29 cellular contexts compared by ENCODE assay signal in the genomic region with DNA sequence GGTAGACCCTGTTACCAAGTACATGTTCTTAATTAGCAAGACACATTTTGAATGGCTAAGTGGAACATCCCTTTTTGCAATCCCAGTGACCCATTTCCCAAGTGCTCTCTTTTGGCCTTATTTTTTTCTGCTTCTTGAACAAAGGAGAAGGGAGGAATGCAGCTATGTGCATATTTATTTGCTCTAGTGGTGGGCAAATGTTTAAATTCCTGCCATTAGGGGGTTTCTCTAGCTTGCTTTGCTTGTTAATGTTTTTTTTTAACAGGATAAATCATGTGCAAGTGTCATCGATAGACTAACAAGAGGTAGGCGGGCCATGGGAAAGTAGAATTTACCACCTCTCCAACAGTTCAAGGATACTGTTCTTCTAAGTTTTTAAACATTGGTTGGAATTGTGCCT.
DNase-seq lines count a peak whose midpoint lies in the region; ATAC-seq and TF ChIP-seq lines count a peak whose summit lies in the region.
"Had no signal": no experiment of that assay in that cellular context is flagged by ENCODE, and none has a peak within 500 bp of the region (broad histone marks: within the 10 kb centered on the region; RNA-seq: fewer than 3 reads in every experiment).

No MANE protein-coding gene starts in this region.

- WGBS in ovary, 3 donors = 26 to 46% (median 37%) methylated on average over 2 of the region's 2 CpGs

- H3K27ac ChIP-seq in GM23338 (ENCODE audit: low read depth) (no peak overlapping the region), ovary (peak overlapping the region in 1 of 2 donors; percentile 74)
- H3K27ac ChIP-seq: BLaER1 treated with 17β-estradiol and CSF1 and Interleukin-3, amounts not matched to agents 10 nM and 100 nM; epithelial cell of prostate; heart right ventricle; tibial nerve had no signal

- no peaks in the 10 kb centered on the region for H3F3A ChIP-seq in GM23338 (replicated peaks; ENCODE audit: low read depth)

- H3K4me1 Mint-ChIP-seq in GM23338 = peaks cover 39% of the 10 kb centered on the region
- peaks cover 31% of the 10 kb centered on the region for H3K4me1 Mint-ChIP-seq in progenitor cell of endocrine pancreas (ENCODE audit: low read depth)
- H3K4me1 Mint-ChIP-seq in natural killer cell treated with Interleukin-12 subunit alpha and Interleukin-12 subunit beta and Interleukin-15 and Interleukin-18, amount 100 ng/mL, for 72 hours (ENCODE audit: low read depth in 2 of 2) = peaks cover 5 to 11% of the 10 kb centered on the region in 2 donors

- H3K9me2 ChIP-seq in GM23338 (ENCODE audit: insufficient read depth) = peaks cover 3% of the 10 kb centered on the region; the same call in 1 of the 2 replicates

- intact Hi-C loops in ovary (cut with DNase I) = loop anchor here in 2 of 4 donors (10.0 kb wide), 1 partner anchor 101 kb away; no protein-coding TSS in a partner anchor

- no peak for TF ChIP-seq POLR2A in ovary (IDR thresholded peaks at IDR 0.05)

- H3K27me3 ChIP-seq in GM23338 (ENCODE audit: insufficient read depth) (no peaks in the 10 kb centered on the region), ovary (no peaks in the 10 kb centered on the region)
- H3K27me3 ChIP-seq: BLaER1 treated with 17β-estradiol and CSF1 and Interleukin-3, amounts not matched to agents 10 nM and 100 nM; breast epithelium; tibial nerve had no signal

- peaks cover 14% of the 10 kb centered on the region for H3K4me1 ChIP-seq in GM23338 (ENCODE audit: insufficient read depth)
- H3K4me1 ChIP-seq in ovary (ENCODE audit: insufficient read depth) = peaks cover 34% of the 10 kb centered on the region
- H3K4me1 ChIP-seq: breast epithelium had no signal

- no peak for ATAC-seq in GM23338
- ATAC-seq in natural killer cell treated with Interleukin-12 subunit alpha and Interleukin-12 subunit beta and Interleukin-15 and Interleukin-18, amount 100 ng/mL, for 72 hours = no peak
- ATAC-seq: activated CD8-positive, alpha-beta memory T cell treated with anti-CD3 and anti-CD28 coated beads, Interleukin-2, amount 10 ng/mL, durations not matched to agents 7 days and 5 days; activated T-cell treated with anti-CD3 and anti-CD28 coated beads, Interleukin-2, amount 50 U/mL, for 72 hours; GM12878; heart right ventricle; left cardiac atrium; Panc1 had no signal

- 0 out of 2 replicates have a peak, but pooled peaks cover 3% of the 10 kb centered on the region for H4K20me1 ChIP-seq in GM23338 (replicated peaks; ENCODE audit: insufficient read depth)

- peak in 1 of 2 experiments; percentile 37; a peak in 1 of 4 replicates for TF ChIP-seq CTCF in GM23338 (conservative IDR thresholded peaks at IDR 0.05; ENCODE audit: low read depth in 2 of 2)
- TF ChIP-seq CTCF in progenitor cell of endocrine pancreas (IDR thresholded peaks at IDR 0.05; ENCODE audit: unreplicated experiment) = peak; percentile 32
- TF ChIP-seq CTCF in ovary (IDR thresholded peaks at IDR 0.05) = no peak

- H3K36me3 ChIP-seq in GM23338 (ENCODE audit: insufficient read depth) (no peaks in the 10 kb centered on the region), ovary (no peaks in the 10 kb centered on the region)
- H3K36me3 ChIP-seq: breast epithelium, heart right ventricle, tibial nerve had no signal

- H3K36me3 Mint-ChIP-seq in GM23338 (ENCODE audit: low read depth) (peaks cover 11% of the 10 kb centered on the region; the same call in 1 of the 3 replicates), progenitor cell of endocrine pancreas (ENCODE audit: insufficient read depth) (peaks cover 3% of the 10 kb centered on the region)
- no peaks in the 10 kb centered on the region for H3K36me3 Mint-ChIP-seq in natural killer cell treated with Interleukin-12 subunit alpha and Interleukin-12 subunit beta and Interleukin-15 and Interleukin-18, amount 100 ng/mL, for 72 hours
- H3K36me3 Mint-ChIP-seq: activated CD8-positive, alpha-beta memory T cell treated with anti-CD3 and anti-CD28 coated beads, Interleukin-2, amount 10 ng/mL, durations not matched to agents 7 days and 5 days had no signal

- DNase-seq in GM23338 (ENCODE audit: low spot score) = peak; percentile 61
- DNase-seq in astrocyte of the hippocampus (ENCODE audit: low read depth, low spot score) = peak; percentile 65
- peak; percentile 33 for DNase-seq in iPS-NIHi11 (ENCODE audit: low spot score)
- no peak for DNase-seq in progenitor cell of endocrine pancreas (ENCODE audit: low spot score, unreplicated experiment)
- DNase-seq in RKO (ENCODE audit: low spot score) = no peak
- no peak for DNase-seq in ovary
- no peak for DNase-seq in natural killer cell treated with Interleukin-12 subunit alpha and Interleukin-12 subunit beta and Interleukin-15 and Interleukin-18, amount 100 ng/mL, for 72 hours (ENCODE audit: low spot score)
- DNase-seq in glomerular visceral epithelial cell (ENCODE audit: extremely low spot score) = no peak
- DNase-seq: ACHN; activated CD8-positive, alpha-beta memory T cell treated with anti-CD3 and anti-CD28 coated beads, Interleukin-2, amount 10 ng/mL, durations not matched to agents 7 days and 5 days; activated naive CD4-positive, alpha-beta T cell; activated T-cell treated with anti-CD3 and anti-CD28 coated beads, Interleukin-2, amount 50 U/mL, for 72 hours; Calu3; effector CD4-positive, alpha-beta T cell; foreskin fibroblast; GOT3; heart right ventricle; left cardiac atrium; NCI-H1092; NCI-H1930; NCI-H526; SIG-M5; T1000 had no signal

- H3K4me3 Mint-ChIP-seq in GM23338 = no peak overlapping the region
- H3K4me3 Mint-ChIP-seq in progenitor cell of endocrine pancreas (ENCODE audit: low read depth) = no peak overlapping the region
- H3K4me3 Mint-ChIP-seq in natural killer cell treated with Interleukin-12 subunit alpha and Interleukin-12 subunit beta and Interleukin-15 and Interleukin-18, amount 100 ng/mL, for 72 hours = no peak overlapping the region
- H3K4me3 Mint-ChIP-seq: activated CD8-positive, alpha-beta memory T cell treated with anti-CD3 and anti-CD28 coated beads, Interleukin-2, amount 10 ng/mL, durations not matched to agents 7 days and 5 days; activated T-cell treated with anti-CD3 and anti-CD28 coated beads, Interleukin-2, amount 50 U/mL, for 72 hours had no signal

- H3K27ac Mint-ChIP-seq in GM23338 = no peak overlapping the region
- H3K27ac Mint-ChIP-seq in progenitor cell of endocrine pancreas = peak overlapping the region; percentile 90
- H3K27ac Mint-ChIP-seq in natural killer cell treated with Interleukin-12 subunit alpha and Interleukin-12 subunit beta and Interleukin-15 and Interleukin-18, amount 100 ng/mL, for 72 hours = no peak overlapping the region
- H3K27ac Mint-ChIP-seq: activated CD8-positive, alpha-beta memory T cell treated with anti-CD3 and anti-CD28 coated beads, Interleukin-2, amount 10 ng/mL, durations not matched to agents 7 days and 5 days; activated T-cell treated with anti-CD3 and anti-CD28 coated beads, Interleukin-2, amount 50 U/mL, for 72 hours had no signal

- H3K9me3 ChIP-seq in ovary = no peaks in the 10 kb centered on the region
- H3K9me3 ChIP-seq: BLaER1 treated with 17β-estradiol and CSF1 and Interleukin-3, amounts not matched to agents 10 nM and 100 nM; breast epithelium; heart right ventricle; tibial nerve had no signal

- no peaks in the 10 kb centered on the region for H3K79me2 ChIP-seq in GM23338 (replicated peaks; ENCODE audit: insufficient read depth)

- no peaks in the 10 kb centered on the region for H3K9me3 Mint-ChIP-seq in GM23338
- H3K9me3 Mint-ChIP-seq in progenitor cell of endocrine pancreas (ENCODE audit: low read depth) = no peaks in the 10 kb centered on the region
- no peaks in the 10 kb centered on the region for H3K9me3 Mint-ChIP-seq in natural killer cell treated with Interleukin-12 subunit alpha and Interleukin-12 subunit beta and Interleukin-15 and Interleukin-18, amount 100 ng/mL, for 72 hours
- H3K9me3 Mint-ChIP-seq: activated T-cell treated with anti-CD3 and anti-CD28 coated beads, Interleukin-2, amount 50 U/mL, for 72 hours had no signal

- no peak overlapping the region for H3K4me3 ChIP-seq in GM23338
- no peak overlapping the region for H3K4me3 ChIP-seq in ovary
- H3K4me3 ChIP-seq: BLaER1 treated with 17β-estradiol and CSF1 and Interleukin-3, amounts not matched to agents 10 nM and 100 nM; breast epithelium; GM12878; heart right ventricle; tibial nerve had no signal

- peaks cover 7% of the 10 kb centered on the region for H3K27me3 Mint-ChIP-seq in GM23338 (ENCODE audit: insufficient read depth, low read depth, poor library complexity)
- H3K27me3 Mint-ChIP-seq in progenitor cell of endocrine pancreas = no peaks in the 10 kb centered on the region
- H3K27me3 Mint-ChIP-seq in natural killer cell treated with Interleukin-12 subunit alpha and Interleukin-12 subunit beta and Interleukin-15 and Interleukin-18, amount 100 ng/mL, for 72 hours = peaks cover 28 to 29% of the 10 kb centered on the region in 2 donors

- no peak overlapping the region for H2AFZ ChIP-seq in GM23338

- peak overlapping the region; percentile 11; the same call in 1 of the 2 replicates for H3K4me2 ChIP-seq in GM23338

- no peak for TF ChIP-seq EP300 in ovary (IDR thresholded peaks at IDR 0.05)

Comparison
In these comparisons a context has a peak if more than half of its experiments do, and no peak if none do; other contexts are left out.
1. DNase-seq: peak in GM23338 (single experiment), astrocyte of the hippocampus (single experiment) and iPS-NIHi11 (single experiment); none in progenitor cell of endocrine pancreas (single experiment), RKO (single experiment), ovary (0 of 5), natural killer cell treated with Interleukin-12 subunit alpha and Interleukin-12 subunit beta and Interleukin-15 and Interleukin-18, amount 100 ng/mL, for 72 hours (single experiment) and glomerular visceral epithelial cell (single experiment).